ENCODE assay signal across 1 cellular context in the genomic region with DNA sequence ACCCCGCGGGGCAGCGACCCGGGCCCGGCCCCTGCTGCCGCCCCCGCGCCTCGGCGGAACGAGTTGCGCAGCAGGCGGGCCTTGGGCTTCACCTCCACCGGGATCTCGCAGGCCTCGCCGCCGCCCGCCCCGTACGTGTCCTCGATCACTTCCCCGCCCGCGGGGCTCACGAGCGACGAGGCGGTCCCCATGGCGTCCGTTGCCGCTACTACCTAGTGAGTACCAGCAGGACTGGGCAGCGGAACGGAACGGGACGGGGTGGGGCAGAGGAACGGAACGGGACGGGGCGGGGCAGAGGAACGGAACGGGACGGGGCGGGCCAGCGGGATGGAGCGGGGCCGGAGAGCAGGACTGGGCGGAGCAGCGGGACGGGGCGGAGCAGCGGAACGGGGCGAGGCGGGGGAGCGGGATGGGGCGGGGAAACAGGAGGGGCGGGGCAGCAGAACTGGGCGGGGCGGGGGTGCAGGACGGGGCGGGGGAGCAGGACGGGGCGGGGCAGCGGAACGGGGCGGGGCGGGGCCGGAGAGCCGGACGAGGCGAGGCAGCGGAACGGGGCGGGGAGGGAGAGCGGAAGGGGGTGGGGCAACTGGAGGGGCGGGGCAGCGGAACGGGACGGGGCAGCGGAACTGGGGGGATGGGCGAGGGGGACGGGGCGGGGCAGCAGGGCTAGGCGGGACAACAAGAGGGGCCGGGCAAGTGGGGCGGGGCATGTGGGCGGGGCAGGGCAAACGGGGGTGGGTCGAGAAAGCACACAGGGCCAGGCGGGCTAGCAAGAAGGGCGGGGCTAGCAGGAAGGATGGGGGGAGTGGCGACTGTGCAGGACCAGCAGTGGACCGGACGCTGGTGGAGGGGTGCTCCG.
TF ChIP-seq lines count a peak whose summit lies in the region.

Gene NPHP3, minus strand, starts transcription at position 245 of the 859 bp plus-strand sequence. Its CDS starts 54 bp downstream, at position 191.

TF ChIP-seq in GM12878, 131 proteins besides CTCF, POLR2A, EP300 and RAD21 (continued from another document):
- TF ChIP-seq ZNF592 (IDR thresholded peaks at IDR 0.05): no peak
- no peak for TF ChIP-seq NFIC (IDR thresholded peaks at IDR 0.05; ENCODE audit: low read depth, low read length)
- TF ChIP-seq MLLT1 (IDR thresholded peaks at IDR 0.05): no peak
- no peak for TF ChIP-seq MYB (IDR thresholded peaks at IDR 0.05; ENCODE audit: borderline replicate concordance, low read depth, low read length)
- no peak for TF ChIP-seq CEBPB (IDR thresholded peaks at IDR 0.05; ENCODE audit: borderline replicate concordance in 1 of 2, low read depth in 2 of 2, low read length in 2 of 2)
- TF ChIP-seq, protein P1, sequence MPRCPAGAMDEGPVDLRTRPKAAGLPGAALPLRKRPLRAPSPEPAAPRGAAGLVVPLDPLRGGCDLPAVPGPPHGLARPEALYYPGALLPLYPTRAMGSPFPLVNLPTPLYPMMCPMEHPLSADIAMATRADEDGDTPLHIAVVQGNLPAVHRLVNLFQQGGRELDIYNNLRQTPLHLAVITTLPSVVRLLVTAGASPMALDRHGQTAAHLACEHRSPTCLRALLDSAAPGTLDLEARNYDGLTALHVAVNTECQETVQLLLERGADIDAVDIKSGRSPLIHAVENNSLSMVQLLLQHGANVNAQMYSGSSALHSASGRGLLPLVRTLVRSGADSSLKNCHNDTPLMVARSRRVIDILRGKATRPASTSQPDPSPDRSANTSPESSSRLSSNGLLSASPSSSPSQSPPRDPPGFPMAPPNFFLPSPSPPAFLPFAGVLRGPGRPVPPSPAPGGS (IDR thresholded peaks at IDR 0.05; ENCODE audit: borderline replicate concordance, insufficient read depth, low read depth, low read length, poor library complexity, severe bottlenecking): no peak
- no peak for TF ChIP-seq TCF12 (IDR thresholded peaks at IDR 0.05; ENCODE audit: low read depth, low read length)
- no peak for TF ChIP-seq CREM (IDR thresholded peaks at IDR 0.05; ENCODE audit: low read depth)
- TF ChIP-seq MYC (IDR thresholded peaks at IDR 0.05; ENCODE audit: insufficient read depth, insufficient read length, insufficient replicate concordance, low read length, severe bottlenecking): no peak
- TF ChIP-seq IKZF1 (conservative IDR thresholded peaks at IDR 0.05): peak; percentile 86
- TF ChIP-seq HDAC6 (IDR thresholded peaks at IDR 0.05; ENCODE audit: unreplicated experiment): no peak
- TF ChIP-seq ASH2L (IDR thresholded peaks at IDR 0.05; ENCODE audit: borderline replicate concordance, low read depth): no peak
- no peak for TF ChIP-seq ATF7 (IDR thresholded peaks at IDR 0.05; ENCODE audit: low read depth)
- TF ChIP-seq RB1 (IDR thresholded peaks at IDR 0.05; ENCODE audit: borderline replicate concordance): peak; percentile 53; the same call in 1 of the 2 replicates
- no peak for TF ChIP-seq SRF (IDR thresholded peaks at IDR 0.05; ENCODE audit: low read depth in 2 of 2, low read length in 2 of 2)
- no peak for TF ChIP-seq EZH2 (IDR thresholded peaks at IDR 0.05; ENCODE audit: borderline replicate concordance, control insufficient read depth, low read depth, low read length)
- no peak for TF ChIP-seq RAD51 (IDR thresholded peaks at IDR 0.05)
- TF ChIP-seq ZNF622 (IDR thresholded peaks at IDR 0.05): no peak
- TF ChIP-seq ZNF207 (IDR thresholded peaks at IDR 0.05; ENCODE audit: borderline replicate concordance): no peak
- no peak for TF ChIP-seq PAX8 (IDR thresholded peaks at IDR 0.05)
- peak in 1 of 2 experiments; percentile 86; a peak in 1 of 3 replicates for TF ChIP-seq EGR1 (IDR thresholded peaks at IDR 0.05; ENCODE audit: borderline replicate concordance in 1 of 2, low read depth in 2 of 2, low read length in 2 of 2)
- peak; percentile 2; the same call in 1 of the 2 replicates for TF ChIP-seq LARP7 (IDR thresholded peaks at IDR 0.05)
- TF ChIP-seq MEF2A (IDR thresholded peaks at IDR 0.05; ENCODE audit: insufficient read depth, low read depth, low read length): no peak
- TF ChIP-seq POLR2AphosphoS5 (IDR thresholded peaks at IDR 0.05; ENCODE audit: low read length): peak; percentile 41; the same call in 1 of the 2 replicates
- TF ChIP-seq RUNX3 (IDR thresholded peaks at IDR 0.05; ENCODE audit: low read length): no peak
- TF ChIP-seq PAX5 (IDR thresholded peaks at IDR 0.05; ENCODE audit: borderline replicate concordance, low read depth, low read length): peak; percentile 61; the same call in 1 of the 2 replicates
- no peak for TF ChIP-seq TCF3 (IDR thresholded peaks at IDR 0.05; ENCODE audit: borderline replicate concordance, insufficient read depth, low read depth, low read length)
- TF ChIP-seq SP1 (IDR thresholded peaks at IDR 0.05; ENCODE audit: low read depth, low read length): peak; percentile 57
- no peak for TF ChIP-seq KDM1A (IDR thresholded peaks at IDR 0.05; ENCODE audit: borderline replicate concordance)
- 0 out of 2 replicates have a peak, but pooled peaks have one; percentile 50 for TF ChIP-seq BCLAF1 (IDR thresholded peaks at IDR 0.05)
- 0 out of 2 replicates have a peak, but pooled peaks have one; percentile 31 for TF ChIP-seq YY1 (IDR thresholded peaks at IDR 0.05; ENCODE audit: low read depth, low read length)
TF ChIP-seq in GM12878: peak in this region for 24.
